Comparison of ENCODE assay signal across 1 cellular context in genomic region chr1:2199042-2199810, GRCh38.
TF ChIP-seq lines count a peak whose summit lies in the region.

No MANE protein-coding gene starts in this region.

TF ChIP-seq in HEK293, 187 proteins besides CTCF, POLR2A, EP300 and RAD21 (continued from another document):
- TF ChIP-seq, protein P1, sequence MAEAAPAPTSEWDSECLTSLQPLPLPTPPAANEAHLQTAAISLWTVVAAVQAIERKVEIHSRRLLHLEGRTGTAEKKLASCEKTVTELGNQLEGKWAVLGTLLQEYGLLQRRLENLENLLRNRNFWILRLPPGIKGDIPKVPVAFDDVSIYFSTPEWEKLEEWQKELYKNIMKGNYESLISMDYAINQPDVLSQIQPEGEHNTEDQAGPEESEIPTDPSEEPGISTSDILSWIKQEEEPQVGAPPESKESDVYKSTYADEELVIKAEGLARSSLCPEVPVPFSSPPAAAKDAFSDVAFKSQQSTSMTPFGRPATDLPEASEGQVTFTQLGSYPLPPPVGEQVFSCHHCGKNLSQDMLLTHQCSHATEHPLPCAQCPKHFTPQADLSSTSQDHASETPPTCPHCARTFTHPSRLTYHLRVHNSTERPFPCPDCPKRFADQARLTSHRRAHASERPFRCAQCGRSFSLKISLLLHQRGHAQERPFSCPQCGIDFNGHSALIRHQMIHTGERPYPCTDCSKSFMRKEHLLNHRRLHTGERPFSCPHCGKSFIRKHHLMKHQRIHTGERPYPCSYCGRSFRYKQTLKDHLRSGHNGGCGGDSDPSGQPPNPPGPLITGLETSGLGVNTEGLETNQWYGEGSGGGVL (tag by site-specific recombination; IDR thresholded peaks at IDR 0.05): peak; percentile 61
- TF ChIP-seq ZNF184 (tag by site-specific recombination; IDR thresholded peaks at IDR 0.05) (no peak), SP3 (tag by site-specific recombination; IDR thresholded peaks at IDR 0.05) (peak; percentile 80), ZNF280D (tag by site-specific recombination; IDR thresholded peaks at IDR 0.05) (no peak), ZNF341 (tag by site-specific recombination; IDR thresholded peaks at IDR 0.05; ENCODE audit: low read depth) (0 out of 2 replicates have a peak, but pooled peaks have one; percentile 21), ZNF837 (tag by site-specific recombination; IDR thresholded peaks at IDR 0.05) (no peak), ZBTB20 (tag by site-specific recombination; IDR thresholded peaks at IDR 0.05) (no peak), ZNF843 (tag by site-specific recombination; IDR thresholded peaks at IDR 0.05) (no peak), ZNF146 (tag by site-specific recombination; IDR thresholded peaks at IDR 0.05) (no peak), ZNF585B (tag by site-specific recombination; IDR thresholded peaks at IDR 0.05) (no peak), ZNF76 (tag by site-specific recombination; IDR thresholded peaks at IDR 0.05; ENCODE audit: borderline replicate concordance, low read depth) (peak; percentile 64; the same call in 1 of the 2 replicates)
